In genomic region chr2:214533511-214533910, GRCh38 we compare ENCODE assay signal across 17 cellular contexts.
A peak's percentile ranks its signal among the peaks of the same experiment; 100 is the strongest.
DNase-seq lines count a peak whose midpoint lies in the region; ATAC-seq lines count a peak whose summit lies in the region.
"Had no signal": no experiment of that assay in that cellular context is flagged by ENCODE, and none has a peak within 500 bp of the region (broad histone marks: within the 10 kb centered on the region; RNA-seq: fewer than 3 reads in every experiment).

No MANE protein-coding gene starts in this region.

- no peaks in the 10 kb centered on the region for H3K4me1 Mint-ChIP-seq in naive thymus-derived CD4-positive, alpha-beta T cell
- H3K4me1 Mint-ChIP-seq: B cell had no signal

- peak; percentile 39 for DNase-seq in H4 (ENCODE audit: low spot score)
- peak in 1 of 2 experiments; percentile 87 for DNase-seq in SJSA1 (ENCODE audit: low read depth in 1 of 2, low spot score in 2 of 2)
- peak; percentile 78 for DNase-seq in fibroblast of peridontal ligament (ENCODE audit: extremely low read depth)
- DNase-seq in posterior cingulate gyrus, result no peak
- DNase-seq in naive thymus-derived CD4-positive, alpha-beta T cell, result no peak
- DNase-seq: DMS79 treated with DMSO at 0.1 percent for 48 hours; GF-D8; GM23248; NCI-H1436 treated with DMSO at 0.1 percent for 48 hours; NCI-H2081 treated with DMSO at 0.1 percent for 48 hours; NCI-H748 treated with DMSO at 0.1 percent for 48 hours; NK-92 treated with Interleukin-12 subunit alpha and Interleukin-12 subunit beta, amount 100 ng/mL, for 24 hours; Right ventricle myocardium superior had no signal

- POLR2A ChIA-PET in naive thymus-derived CD4-positive, alpha-beta T cell (lab: Charles Lee), result no interaction called here

- intact Hi-C loops in posterior cingulate gyrus (cut with DNase I), result no loop called here
- intact Hi-C loops in naive thymus-derived CD4-positive, alpha-beta T cell (cut with micrococcal nuclease), result no loop called here

- H3K4me3 ChIP-seq in SJSA1, result no peak overlapping the region
- H3K4me3 ChIP-seq in naive thymus-derived CD4-positive, alpha-beta T cell (ENCODE audit: low read length), result no peak overlapping the region
- H3K4me3 ChIP-seq: GM23248 had no signal

- H3K27me3 ChIP-seq in SJSA1 (replicated peaks), result no peaks in the 10 kb centered on the region
- H3K27me3 ChIP-seq in naive thymus-derived CD4-positive, alpha-beta T cell (ENCODE audit: control insufficient read depth in 2 of 2, insufficient read depth in 2 of 2, low read length in 2 of 2), result no peaks in the 10 kb centered on the region

- no peaks in the 10 kb centered on the region for H3K36me3 ChIP-seq in SJSA1
- H3K36me3 ChIP-seq in naive thymus-derived CD4-positive, alpha-beta T cell (ENCODE audit: control insufficient read depth in 2 of 3, insufficient read depth in 3 of 3, low read length in 3 of 3), result no peaks in the 10 kb centered on the region

- H3K27me3 Mint-ChIP-seq in naive thymus-derived CD4-positive, alpha-beta T cell, result peaks cover 0 to 9% (median 0%) of the 10 kb centered on the region in 5 donors

- no peaks in the 10 kb centered on the region for H3K9me3 ChIP-seq in SJSA1 (replicated peaks)
- H3K9me3 ChIP-seq in naive thymus-derived CD4-positive, alpha-beta T cell (ENCODE audit: control insufficient read depth in 2 of 3, low read length in 3 of 3), result no peaks in the 10 kb centered on the region

- peaks cover 0 to 7% (median 0%) of the 10 kb centered on the region in 11 donors for H3K9me3 Mint-ChIP-seq in naive thymus-derived CD4-positive, alpha-beta T cell

- no peak overlapping the region for H3K27ac Mint-ChIP-seq in naive thymus-derived CD4-positive, alpha-beta T cell
- H3K27ac Mint-ChIP-seq: B cell had no signal

- peak overlapping the region; percentile 64 for H3K27ac ChIP-seq in SJSA1
- H3K27ac ChIP-seq in naive thymus-derived CD4-positive, alpha-beta T cell (ENCODE audit: low read depth, low read length), result no peak overlapping the region
- H3K27ac ChIP-seq: GM23248, HL-60 had no signal

- peaks cover 46% of the 10 kb centered on the region for H3K4me1 ChIP-seq in SJSA1 (replicated peaks)
- H3K4me1 ChIP-seq in naive thymus-derived CD4-positive, alpha-beta T cell (ENCODE audit: control insufficient read depth in 2 of 2, insufficient read depth in 2 of 2, low read length in 2 of 2), result no peaks in the 10 kb centered on the region

- CTCF ChIA-PET in naive thymus-derived CD4-positive, alpha-beta T cell (lab: Charles Lee), result no interaction called here

- H3K4me3 Mint-ChIP-seq in naive thymus-derived CD4-positive, alpha-beta T cell, result no peak overlapping the region
- H3K4me3 Mint-ChIP-seq: B cell had no signal

- no peaks in the 10 kb centered on the region for H3K36me3 Mint-ChIP-seq in naive thymus-derived CD4-positive, alpha-beta T cell

- ATAC-seq in HG02852 (IDR thresholded peaks at IDR 0.05; ENCODE audit: unreplicated experiment), result no peak
- no peak for ATAC-seq in GM18909 (IDR thresholded peaks at IDR 0.05; ENCODE audit: poor library complexity, unreplicated experiment)
- ATAC-seq in naive thymus-derived CD4-positive, alpha-beta T cell, result no peak

Comparison
In these comparisons a context has a peak if more than half of its experiments do, and no peak if none do; other contexts are left out.
1. DNase-seq: peak in H4 (single experiment) and fibroblast of peridontal ligament (single experiment); none in posterior cingulate gyrus (0 of 10) and naive thymus-derived CD4-positive, alpha-beta T cell (0 of 9).